In genomic region chr3:39637807-39638206, GRCh38 we compare ENCODE assay signal across 11 cellular contexts.
DNase-seq lines count a peak whose midpoint lies in the region; ATAC-seq and TF ChIP-seq lines count a peak whose summit lies in the region.
"Had no signal": no experiment of that assay in that cellular context is flagged by ENCODE, and none has a peak within 500 bp of the region (broad histone marks: within the 10 kb centered on the region; RNA-seq: fewer than 3 reads in every experiment).

No MANE protein-coding gene starts in this region.

- no peak overlapping the region for H3K9ac ChIP-seq in PC-3 (ENCODE audit: low read length)

- no peaks in the 10 kb centered on the region for H3K9me2 ChIP-seq in PC-3 (replicated peaks; ENCODE audit: low read length)

- H3K79me2 ChIP-seq in PC-3 (ENCODE audit: low read length): no peaks in the 10 kb centered on the region

- no peaks in the 10 kb centered on the region for H3K27me3 ChIP-seq in cardiac muscle cell
- H3K27me3 ChIP-seq in PC-3 (ENCODE audit: low read length): 0 out of 2 replicates have a peak, but pooled peaks cover 7% of the 10 kb centered on the region
- H3K27me3 ChIP-seq in gastrocnemius medialis: no peaks in the 10 kb centered on the region

- no peaks in the 10 kb centered on the region for H3K9me3 Mint-ChIP-seq in endothelial cell (ENCODE audit: unreplicated experiment)

- in situ Hi-C loops in gastrocnemius medialis (cut with MboI; ENCODE audit: low sequenced_read_pairs in 4 of 4): no loop called here

- TF ChIP-seq CTCF in cardiac muscle cell (IDR thresholded peaks at IDR 0.05; ENCODE audit: low read depth, low read length) (peak; percentile 32), PC-3 (conservative IDR thresholded peaks at IDR 0.05; ENCODE audit: low read depth, low read length) (peak; percentile 46; the same call in 1 of the 2 replicates), GM20000 (IDR thresholded peaks at IDR 0.05; ENCODE audit: extremely low read depth, missing control alignments) (no peak), gastrocnemius medialis (IDR thresholded peaks at IDR 0.05 in 4 of 5, conservative IDR thresholded peaks at IDR 0.05 in 1 of 5) (no peak), endothelial cell (IDR thresholded peaks at IDR 0.05; ENCODE audit: unreplicated experiment) (no peak)

- BruUV-seq in PC-3 (replicated peaks; lab: Mats Ljungman, UMichigan): no TSS peak

- H3K4me1 Mint-ChIP-seq in endothelial cell (ENCODE audit: unreplicated experiment): no peaks in the 10 kb centered on the region

- H3K4me1 ChIP-seq in cardiac muscle cell (ENCODE audit: low read depth) (no peaks in the 10 kb centered on the region), PC-3 (ENCODE audit: insufficient read depth, low read length) (peaks cover 12% of the 10 kb centered on the region), gastrocnemius medialis (no peaks in the 10 kb centered on the region)

- H3K9me3 ChIP-seq in cardiac muscle cell (ENCODE audit: low read depth) (no peaks in the 10 kb centered on the region), PC-3 (ENCODE audit: low read length) (no peaks in the 10 kb centered on the region; the same call in 1 of the 2 replicates), gastrocnemius medialis (no peaks in the 10 kb centered on the region)

- no peaks in the 10 kb centered on the region for H3F3A ChIP-seq in PC-3 (ENCODE audit: low read length, unreplicated experiment)

- H3K27me3 Mint-ChIP-seq in endothelial cell (ENCODE audit: unreplicated experiment): no peaks in the 10 kb centered on the region

- POLR2A ChIA-PET in PC-3 (lab: Charles Lee; ENCODE audit: unreplicated experiment): no interaction called here

- no peak overlapping the region for H3K27ac ChIP-seq in cardiac muscle cell
- H3K27ac ChIP-seq in PC-3 (ENCODE audit: low read length): no peak overlapping the region
- no peak overlapping the region for H3K27ac ChIP-seq in gastrocnemius medialis

- H2AFZ ChIP-seq in PC-3 (ENCODE audit: low read length): no peak overlapping the region

- peak in 1 of 2 donors; percentile 32 for DNase-seq in cardiac muscle cell (ENCODE audit: low read depth in 1 of 2, low spot score in 1 of 2)
- DNase-seq in left cardiac atrium: no peak
- DNase-seq in PC-3: peak; percentile 61
- DNase-seq in fibroblast of gingiva (ENCODE audit: low read depth): peak; percentile 28
- DNase-seq in GM20000 (ENCODE audit: low spot score): no peak
- DNase-seq in gastrocnemius medialis: no peak
- DNase-seq in endothelial cell (ENCODE audit: low spot score): no peak
- DNase-seq: GF-D8, GOT3, NCI-H187 had no signal

- no peaks in the 10 kb centered on the region for H4K20me1 ChIP-seq in PC-3 (ENCODE audit: low read length)

- H3K36me3 Mint-ChIP-seq in endothelial cell (ENCODE audit: low read depth, unreplicated experiment): no peaks in the 10 kb centered on the region

- TF ChIP-seq POLR2A in gastrocnemius medialis (IDR thresholded peaks at IDR 0.05): no peak

- H3K27ac Mint-ChIP-seq in endothelial cell (ENCODE audit: unreplicated experiment): no peak overlapping the region

- no peak overlapping the region for H3K4me3 Mint-ChIP-seq in endothelial cell (ENCODE audit: unreplicated experiment)

- H3K36me3 ChIP-seq in cardiac muscle cell (no peaks in the 10 kb centered on the region), PC-3 (ENCODE audit: low read depth, low read length) (no peaks in the 10 kb centered on the region), gastrocnemius medialis (no peaks in the 10 kb centered on the region)

- intact Hi-C loops in left cardiac atrium (cut with DNase I) (no loop called here), PC-3 (cut with micrococcal nuclease) (loop anchor here (2.0 kb wide), 1 partner anchor 45 kb away; no protein-coding TSS in a partner anchor), gastrocnemius medialis (cut with DNase I; ENCODE audit: low total_unique reads) (no loop called here)

- H3K4me3 ChIP-seq in cardiac muscle cell (no peak overlapping the region), PC-3 (ENCODE audit: low read length) (no peak overlapping the region), gastrocnemius medialis (no peak overlapping the region)

- CTCF ChIA-PET in PC-3 (lab: Charles Lee): no interaction called here

- no peak for ATAC-seq in left cardiac atrium
- no peak for ATAC-seq in PC-3
- no peak for ATAC-seq in gastrocnemius medialis
- ATAC-seq in GM18517 (IDR thresholded peaks at IDR 0.05; ENCODE audit: unreplicated experiment): no peak

- no peak overlapping the region for H3K4me2 ChIP-seq in PC-3 (ENCODE audit: low read length)

Comparison
In these comparisons a context has a peak if more than half of its experiments do, and no peak if none do; other contexts are left out.
1. DNase-seq: peak in PC-3 (single experiment) and fibroblast of gingiva (single experiment); none in left cardiac atrium (single experiment), GM20000 (single experiment), gastrocnemius medialis (0 of 2) and endothelial cell (single experiment).
2. CTCF ChIP-seq: peak in cardiac muscle cell (single experiment) and PC-3 (single experiment); none in GM20000 (single experiment), gastrocnemius medialis (0 of 5) and endothelial cell (single experiment).